ENCODE assay signal across 8 cellular contexts in the genomic region with DNA sequence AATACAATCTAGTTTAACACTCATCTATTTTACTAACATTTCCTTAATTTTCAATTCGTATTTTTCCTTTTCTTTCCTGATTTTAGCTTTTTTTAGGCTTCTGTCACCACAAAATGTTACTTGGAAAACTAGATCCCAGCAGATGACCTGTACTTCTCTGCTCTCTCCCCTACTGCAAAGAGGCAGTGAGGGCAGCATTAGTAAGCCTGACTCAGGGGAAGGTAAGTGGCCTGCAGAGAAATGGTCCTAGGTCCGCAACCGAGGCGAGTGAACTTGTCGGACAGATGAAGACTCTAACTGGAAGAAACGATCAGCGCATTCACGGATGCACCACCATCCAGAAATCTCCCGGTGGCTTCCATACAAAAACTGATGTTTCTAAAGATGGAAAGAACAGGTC. TPM values are rescaled to one million over a fixed set of nuclear protein-coding genes. Genes with fewer than 3 reads are reported as not detected.
A peak's percentile ranks its signal among the peaks of the same experiment; 100 is the strongest.
DNase-seq lines count a peak whose midpoint lies in the region; ATAC-seq and TF ChIP-seq lines count a peak whose summit lies in the region.

No MANE protein-coding gene starts in this region.

- H3K14ac ChIP-seq in H9 (ENCODE audit: insufficient read depth, low read length), result no peak overlapping the region

- no peak overlapping the region for H2BK5ac ChIP-seq in H9 (ENCODE audit: insufficient read length, low read length)

- no peak for TF ChIP-seq POLR2A in spleen (IDR thresholded peaks at IDR 0.05)
- no peak for TF ChIP-seq POLR2A in erythroblast (IDR thresholded peaks at IDR 0.05; ENCODE audit: low read length)

- no peaks in the 10 kb centered on the region; the same call in 1 of the 2 replicates for H3K27me3 Mint-ChIP-seq in H9 (ENCODE audit: low read depth)
- no peaks in the 10 kb centered on the region for H3K27me3 Mint-ChIP-seq in activated B cell treated with CpG ODN at 0.5 μM for 24 hours

- H3K4me1 ChIP-seq in H9 (ENCODE audit: insufficient read depth, low read length) (peaks cover 6% of the 10 kb centered on the region; the same call in 1 of the 2 replicates), foreskin keratinocyte (peaks cover 34% of the 10 kb centered on the region), spleen (peaks cover 22 to 67% (median 49%) of the 10 kb centered on the region in 6 donors)

- H3K36me3 Mint-ChIP-seq in H9 (ENCODE audit: insufficient read depth in 1 of 3, low read depth in 3 of 3) (peaks cover 14 to 57% (median 37%) of the 10 kb centered on the region in 3 experiments), activated B cell treated with CpG ODN at 0.5 μM for 24 hours (ENCODE audit: low read depth) (peaks cover 72% of the 10 kb centered on the region)

- H2BK120ac ChIP-seq in H9 (ENCODE audit: low read depth, low read length, poor library complexity, severe bottlenecking), result no peak overlapping the region

- H3T11ph ChIP-seq in H9 (ENCODE audit: low read length), result peak overlapping the region; percentile 84

- H4K8ac ChIP-seq in H9 (replicated peaks; ENCODE audit: insufficient read length, low read depth, low read length), result no peak overlapping the region

- peaks cover 10 to 24% of the 10 kb centered on the region in 2 experiments for H3K4me1 Mint-ChIP-seq in H9
- peaks cover 20% of the 10 kb centered on the region for H3K4me1 Mint-ChIP-seq in activated B cell treated with CpG ODN at 0.5 μM for 24 hours

- no peak for ATAC-seq in activated B cell treated with CpG ODN at 0.5 μM for 24 hours (ENCODE audit: low read depth)
- no peak for ATAC-seq in foreskin keratinocyte

- no peak overlapping the region for H2AFZ ChIP-seq in H9 (ENCODE audit: low read length)

- peak overlapping the region; percentile 74 for H4K91ac ChIP-seq in H9 (ENCODE audit: insufficient read length, low read depth, low read length)

- H3K9me3 ChIP-seq in H9 (ENCODE audit: control insufficient read depth, low read depth, low read length), result no peaks in the 10 kb centered on the region
- no peaks in the 10 kb centered on the region for H3K9me3 ChIP-seq in spleen

- H4K5ac ChIP-seq in H9 (ENCODE audit: insufficient read length, low read depth, low read length), result no peak overlapping the region

- no peak overlapping the region for H2AK5ac ChIP-seq in H9 (ENCODE audit: insufficient read length, low read length)

- peaks cover 0 to 79% (median 54%) of the 10 kb centered on the region in 6 donors for H3K36me3 ChIP-seq in spleen

- H3K4me2 ChIP-seq in H9 (ENCODE audit: insufficient read depth, insufficient read length, low read length), result no peak overlapping the region

- H3K27me3 ChIP-seq in H9 (ENCODE audit: insufficient read depth, low read length), result no peaks in the 10 kb centered on the region
- H3K27me3 ChIP-seq in foreskin keratinocyte, result no peaks in the 10 kb centered on the region
- no peaks in the 10 kb centered on the region for H3K27me3 ChIP-seq in spleen (replicated peaks in 1 of 7)

- H3K9me3 Mint-ChIP-seq in H9 (no peaks in the 10 kb centered on the region; a peak in 1 of 5 replicates), activated B cell treated with CpG ODN at 0.5 μM for 24 hours (no peaks in the 10 kb centered on the region)

- no peak overlapping the region for H3K9ac ChIP-seq in H9 (ENCODE audit: extremely low read depth, insufficient read length, low read length)

- no peak overlapping the region for H3K4me3 Mint-ChIP-seq in H9
- no peak overlapping the region for H3K4me3 Mint-ChIP-seq in activated B cell treated with CpG ODN at 0.5 μM for 24 hours

- intact Hi-C loops in activated B cell treated with CpG ODN at 0.5 μM for 24 hours (cut with micrococcal nuclease), result no loop called here
- intact Hi-C loops in spleen (cut with DNase I; ENCODE audit: low total_unique reads), result no loop called here

- H3K4me3 ChIP-seq in spleen, result peak overlapping the region in 4 of 8 donors; percentile 4 to 59 (median 16)

- TF ChIP-seq CTCF in H9 (conservative IDR thresholded peaks at IDR 0.05) (no peak), activated B cell treated with CpG ODN at 0.5 μM for 24 hours (IDR thresholded peaks at IDR 0.05) (no peak), foreskin keratinocyte (conservative IDR thresholded peaks at IDR 0.05) (no peak), spleen (IDR thresholded peaks at IDR 0.05 in 8 of 11, conservative IDR thresholded peaks at IDR 0.05 in 3 of 11) (no peak)

- peaks cover 2% of the 10 kb centered on the region for H4K20me1 ChIP-seq in H9 (ENCODE audit: control insufficient read depth, insufficient read depth, insufficient read length)

- no peak overlapping the region for H3K56ac ChIP-seq in H9 (ENCODE audit: insufficient read length, low read depth, low read length)

- no peak overlapping the region for H3K4ac ChIP-seq in H9 (ENCODE audit: low read depth, low read length)

- POLR2A ChIA-PET in activated B cell treated with CpG ODN at 0.5 μM for 24 hours (lab: Charles Lee), result interaction anchor here (1.0 to 1.8 kb wide), 2 partner anchors 21 to 33 kb away, joined by 8 to 16 read pairs; a partner anchor contains a TSS

- no peak overlapping the region for H3K23ac ChIP-seq in H9 (ENCODE audit: insufficient read length, low read depth, low read length)

- peak overlapping the region; percentile 11 for H3K18ac ChIP-seq in H9 (ENCODE audit: insufficient read length, low read depth, low read length)

- DNase-seq in H9 (peak; percentile 19), activated B cell treated with CpG ODN at 0.5 μM for 24 hours (no peak), foreskin keratinocyte (no peak), spleen (no peak), amygdala (lab: John Stamatoyannopoulos, UW) (no peak), HT-29 (ENCODE audit: low spot score) (no peak), NCI-H69 (lab: John Stamatoyannopoulos, UW) (no peak), erythroblast (lab: John Stamatoyannopoulos, UW) (no peak)

- H3K79me2 ChIP-seq in H9 (ENCODE audit: insufficient read depth, low read length), result no peaks in the 10 kb centered on the region

- H2BK15ac ChIP-seq in H9 (ENCODE audit: low read depth, low read length), result no peak overlapping the region

- peak overlapping the region; percentile 4 for H2BK12ac ChIP-seq in H9 (ENCODE audit: insufficient read length, low read depth, low read length)

- H3K27ac Mint-ChIP-seq in H9 (peak overlapping the region in 2 of 3 experiments; percentile 81 to 86; a peak in 5 of 7 replicates), activated B cell treated with CpG ODN at 0.5 μM for 24 hours (peak overlapping the region; percentile 96)

- H3K23me2 ChIP-seq in H9 (ENCODE audit: insufficient read length, low read depth, low read length, poor library complexity, severe bottlenecking), result peaks cover 2% of the 10 kb centered on the region

- no peak overlapping the region for H2BK20ac ChIP-seq in H9 (ENCODE audit: low read depth, low read length, poor library complexity, severe bottlenecking)

- H3K27ac ChIP-seq in H9 (ENCODE audit: insufficient read length, low read depth, low read length) (no peak overlapping the region), foreskin keratinocyte (peak overlapping the region; percentile 45), spleen (peak overlapping the region; percentile 75 to 90 (median 88))

- CTCF ChIA-PET in activated B cell treated with CpG ODN at 0.5 μM for 24 hours (lab: Charles Lee), result interaction anchor here (1.6 kb wide), 1 partner anchor 249 kb away, joined by 6 read pairs; no protein-coding TSS in a partner anchor

- no peaks in the 10 kb centered on the region for H3K79me1 ChIP-seq in H9 (ENCODE audit: insufficient read depth, low read depth, low read length, poor library complexity, severe bottlenecking)

- WGBS in H9 (ENCODE audit: extremely low coverage, insufficient read length, low lambda C conversion rate), result no CpG with 5 or more reads among the region's 9 CpGs
- WGBS in spleen, 5 donors, result 91 to 97% (median 93%) methylated on average over 9 of the region's 9 CpGs

RNA-seq across cellular contexts. Expression of a gene that starts 20.4 kb away (rescaled TPM):
- total RNA-seq in H9 (2021) (35.8 and 36.7 TPM in 2 replicates), activated B cell treated with CpG ODN at 0.5 μM for 24 hours (30.7 and 32.3 TPM in 2 replicates), foreskin keratinocyte (99.7 and 102 TPM in 2 replicates), spleen (10 to 100 TPM; 40.5 to 64.2 (median 53.9) TPM)
- polyA plus RNA-seq in foreskin keratinocyte (47.8 and 52.2 TPM in 2 replicates), spleen (10 to 100 TPM; 18.7 to 22.8 (median 22.5) TPM)
- 22.1 and 23.1 TPM in 2 replicates for total RNA-seq in HT-29 (2014; rRNA removed; shearing (Covaris generic))

RNA-seq across cellular contexts. Expression of a gene that starts 20.6 kb away (rescaled TPM):
- total RNA-seq in H9 (2021) (13.3 and 13.7 TPM in 2 replicates), activated B cell treated with CpG ODN at 0.5 μM for 24 hours (9.2 and 9.8 TPM in 2 replicates), foreskin keratinocyte (23.3 and 27.8 TPM in 2 replicates), spleen (10 to 100 TPM in 3 of 7 donors, 1 to 10 TPM in 4; 8.5 to 17.1 (median 9.5) TPM)
- polyA plus RNA-seq in foreskin keratinocyte (22.6 and 29.7 TPM in 2 replicates), spleen (10 to 100 TPM in 2 of 3 donors, 1 to 10 TPM in 1; 8.4 to 14.1 (median 12.1) TPM)
- 11.7 and 15.1 TPM in 2 replicates for total RNA-seq in HT-29 (2014; rRNA removed; shearing (Covaris generic))

RNA-seq across cellular contexts. Expression of a gene that starts 33.2 kb away (rescaled TPM):
- total RNA-seq in H9 (2021), result 25.6 and 30.3 TPM in 2 replicates
- 35.4 and 35.6 TPM in 2 replicates for total RNA-seq in activated B cell treated with CpG ODN at 0.5 μM for 24 hours
- 44.8 and 53.3 TPM in 2 replicates for total RNA-seq in foreskin keratinocyte
- 23.7 and 26.1 TPM in 2 replicates for polyA plus RNA-seq in foreskin keratinocyte
- 10 to 100 TPM; 31.5 to 65.6 (median 51.3) TPM for total RNA-seq in spleen
- polyA plus RNA-seq in spleen, result 10 to 100 TPM; 16.1 to 25.0 (median 23.2) TPM
- total RNA-seq in HT-29 (2014; rRNA removed; shearing (Covaris generic)), result 8.6 and 9.3 TPM in 2 replicates

RNA-seq across cellular contexts. Expression of a gene that starts 33.4 kb away (rescaled TPM):
- total RNA-seq in H9 (2021) (23.5 and 24.4 TPM in 2 replicates), activated B cell treated with CpG ODN at 0.5 μM for 24 hours (12.9 and 14.2 TPM in 2 replicates), foreskin keratinocyte (21.7 and 24.4 TPM in 2 replicates), spleen (10 to 100 TPM in 2 of 7 donors, 1 to 10 TPM in 5; 7.5 to 13.2 (median 9.4) TPM)
- polyA plus RNA-seq in foreskin keratinocyte (31.3 and 35.0 TPM in 2 replicates), spleen (10 to 100 TPM in 2 of 3 donors, 1 to 10 TPM in 1; 9.8 to 15.8 (median 14.4) TPM)
- 7.1 and 7.4 TPM in 2 replicates for total RNA-seq in HT-29 (2014; rRNA removed; shearing (Covaris generic))
